Comparison of ENCODE assay signal across 10 cellular contexts in genomic region chr1:240093120-240093961, GRCh38. TPM values are rescaled to one million over a fixed set of nuclear protein-coding genes. Genes with fewer than 3 reads are reported as not detected.
DNase-seq lines count a peak whose midpoint lies in the region; ATAC-seq and TF ChIP-seq lines count a peak whose summit lies in the region.
"Had no signal": no experiment of that assay in that cellular context is flagged by ENCODE, and none has a peak within 500 bp of the region (broad histone marks: within the 10 kb centered on the region; RNA-seq: fewer than 3 reads in every experiment).

No MANE protein-coding gene starts in this region.

- H3K4me1 Mint-ChIP-seq in activated T-cell treated with anti-CD3 and anti-CD28 coated beads, Interleukin-2, amount 50 U/mL, for 72 hours (ENCODE audit: low read depth): peaks cover 6% of the 10 kb centered on the region

- peak overlapping the region; percentile 70 for H2AFZ ChIP-seq in osteoblast (ENCODE audit: low read length)

- H3K27me3 ChIP-seq in DOHH2 (ENCODE audit: control insufficient read depth, low read length): no peaks in the 10 kb centered on the region
- H3K27me3 ChIP-seq in osteoblast (ENCODE audit: insufficient read depth, low read length): peaks cover 5% of the 10 kb centered on the region

- H3K4me3 Mint-ChIP-seq in activated T-cell treated with anti-CD3 and anti-CD28 coated beads, Interleukin-2, amount 50 U/mL, for 72 hours: peak overlapping the region in 1 of 2 donors; percentile 20

- H3K36me3 ChIP-seq in DOHH2 (ENCODE audit: control insufficient read depth, low read length) (no peaks in the 10 kb centered on the region), osteoblast (ENCODE audit: insufficient read depth, low read length) (no peaks in the 10 kb centered on the region)

- no peaks in the 10 kb centered on the region for H4K20me1 ChIP-seq in DOHH2 (ENCODE audit: control insufficient read depth, insufficient read depth, low read depth, low read length)
- peaks cover 6% of the 10 kb centered on the region for H4K20me1 ChIP-seq in osteoblast (ENCODE audit: insufficient read depth, low read length)

- H3K27me3 Mint-ChIP-seq in activated T-cell treated with anti-CD3 and anti-CD28 coated beads, Interleukin-2, amount 50 U/mL, for 72 hours (ENCODE audit: low read depth): peaks cover 26% of the 10 kb centered on the region

- TF ChIP-seq CTCF in DOHH2 (IDR thresholded peaks at IDR 0.05; ENCODE audit: low read depth, low read length, poor library complexity, severe bottlenecking) (no peak), osteoblast (IDR thresholded peaks at IDR 0.05; ENCODE audit: extremely low read depth, low read depth, low read length) (no peak)

- H3K27ac ChIP-seq in DOHH2 (ENCODE audit: low read depth, low read length) (no peak overlapping the region), osteoblast (ENCODE audit: low read depth, low read length) (peak overlapping the region; percentile 50)

- DNase-seq in NCI-H1105 (lab: John Stamatoyannopoulos, UW) (peak; percentile 8), osteoblast (ENCODE audit: insufficient read length, low spot score, missing footprints) (peak; percentile 87), UCSD-AML1 (lab: John Stamatoyannopoulos, UW; ENCODE audit: unreplicated experiment) (no peak)
- no peak for DNase-seq in activated T-cell treated with anti-CD3 and anti-CD28 coated beads, Interleukin-2, amount 50 U/mL, for 72 hours
- DNase-seq in stimulated activated naive CD4-positive, alpha-beta T cell treated with Interleukin-2 at 50 U/mL for 16 hours (lab: John Stamatoyannopoulos, UW): no peak
- DNase-seq: activated CD4-positive, CD25-positive, alpha-beta regulatory T cell had no signal

- H3K9me3 ChIP-seq in DOHH2 (ENCODE audit: control insufficient read depth, insufficient read depth, low read length) (no peaks in the 10 kb centered on the region), osteoblast (ENCODE audit: low read depth, low read length) (no peaks in the 10 kb centered on the region)

- H3K4me1 ChIP-seq in DOHH2 (ENCODE audit: control insufficient read depth, low read length): peaks cover 75% of the 10 kb centered on the region
- H3K4me1 ChIP-seq in osteoblast (ENCODE audit: insufficient read depth, low read length): peaks cover 23% of the 10 kb centered on the region

- no peaks in the 10 kb centered on the region for H3K9me3 Mint-ChIP-seq in activated T-cell treated with anti-CD3 and anti-CD28 coated beads, Interleukin-2, amount 50 U/mL, for 72 hours

- H3K4me3 ChIP-seq in DOHH2 (ENCODE audit: low read length) (peak overlapping the region; percentile 84), osteoblast (ENCODE audit: insufficient read depth, low read length) (peak overlapping the region; percentile 91)
- H3K4me3 ChIP-seq: GM12878 had no signal

- H3K4me2 ChIP-seq in DOHH2 (ENCODE audit: low read length): peak overlapping the region; percentile 81
- peak overlapping the region; percentile 81 for H3K4me2 ChIP-seq in osteoblast (ENCODE audit: insufficient read depth, low read length)

- H3K27ac Mint-ChIP-seq in activated T-cell treated with anti-CD3 and anti-CD28 coated beads, Interleukin-2, amount 50 U/mL, for 72 hours: no peak overlapping the region

- no peaks in the 10 kb centered on the region for H3K9me2 ChIP-seq in DOHH2 (replicated peaks; ENCODE audit: control insufficient read depth, low read length)

- no peaks in the 10 kb centered on the region for H3K36me3 Mint-ChIP-seq in activated T-cell treated with anti-CD3 and anti-CD28 coated beads, Interleukin-2, amount 50 U/mL, for 72 hours (ENCODE audit: insufficient read depth in 2 of 2)

- peaks cover 12% of the 10 kb centered on the region for H3F3A ChIP-seq in DOHH2 (ENCODE audit: control insufficient read depth, insufficient read depth)

- ATAC-seq in esophagus mucosa (peak; percentile 13), HG03135 (IDR thresholded peaks at IDR 0.05; ENCODE audit: unreplicated experiment) (no peak)
- no peak for ATAC-seq in activated T-cell treated with anti-CD3 and anti-CD28 coated beads, Interleukin-2, amount 50 U/mL, for 72 hours (replicated peaks in 1 of 2)
- ATAC-seq: GM12878 had no signal

- H3K79me2 ChIP-seq in DOHH2 (ENCODE audit: control insufficient read depth, low read length) (peaks cover 59% of the 10 kb centered on the region), osteoblast (ENCODE audit: insufficient read depth, low read length) (peaks cover 68% of the 10 kb centered on the region)

RNA-seq across cellular contexts. Expression of gene FMN2, which starts 1.7 kb away (rescaled TPM):
- total RNA-seq in esophagus mucosa: not detected
- 9.7 and 11.2 TPM in 2 replicates for total RNA-seq in osteoblast
- total RNA-seq in activated T-cell treated with anti-CD3 and anti-CD28 coated beads, Interleukin-2, amount 50 U/mL, for 72 hours: not detected
- total RNA-seq: GM12878 had no signal

Comparison
In these comparisons a context has a peak if more than half of its experiments do, and no peak if none do; other contexts are left out.
1. DNase-seq: peak in NCI-H1105 (single experiment) and osteoblast (single experiment); none in activated T-cell treated with anti-CD3 and anti-CD28 coated beads, Interleukin-2, amount 50 U/mL, for 72 hours (0 of 2), UCSD-AML1 (single experiment) and stimulated activated naive CD4-positive, alpha-beta T cell treated with Interleukin-2 at 50 U/mL for 16 hours (single experiment).
2. RNA of gene FMN2, which starts 1.7 kb away (total RNA-seq): 9.7 to 11.2 TPM in osteoblast; not detected in esophagus mucosa (single experiment) and not detected in activated T-cell treated with anti-CD3 and anti-CD28 coated beads, Interleukin-2, amount 50 U/mL, for 72 hours; every median in the first group is over 10 times any median in the second.